ENCODE assay signal across 8 cellular contexts in the genomic region with DNA sequence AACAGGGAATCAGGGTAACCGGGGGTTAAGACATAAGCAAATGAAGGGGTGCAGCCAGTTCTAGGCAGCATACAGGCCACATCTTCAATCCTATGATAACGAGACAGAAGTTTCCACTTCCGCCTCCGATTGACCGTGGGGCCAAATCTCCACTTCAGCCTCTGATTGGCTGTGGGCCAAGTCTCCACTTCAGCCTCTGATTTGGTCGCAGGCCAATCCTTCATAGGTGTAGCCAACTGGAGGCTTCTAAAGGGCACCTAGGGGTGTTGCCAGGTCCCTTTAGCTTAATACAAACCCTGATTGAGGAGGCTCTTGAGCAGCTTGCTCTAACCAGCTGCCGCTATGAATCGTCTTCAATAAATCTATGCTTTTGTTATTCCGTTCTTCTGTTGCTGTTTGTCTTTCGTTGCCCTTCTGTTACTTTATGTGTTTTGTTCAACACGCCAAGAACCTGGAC. TPM values are rescaled to one million over a fixed set of nuclear protein-coding genes. Genes with fewer than 3 reads are reported as not detected.
A peak's percentile ranks its signal among the peaks of the same experiment; 100 is the strongest.
DNase-seq lines count a peak whose midpoint lies in the region; ATAC-seq, FAIRE-seq and TF ChIP-seq lines count a peak whose summit lies in the region.

No MANE protein-coding gene starts in this region.

- ATAC-seq in K562: peak; percentile 58
- no peak for ATAC-seq in activated T-helper 17 cell treated with anti-CD3 and anti-CD28 coated beads, Interleukin-2, amount 50 U/mL, for 72 hours (replicated peaks)

- no peaks in the 10 kb centered on the region for H3K27me3 Mint-ChIP-seq in activated T-helper 17 cell treated with anti-CD3 and anti-CD28 coated beads, Interleukin-2, amount 50 U/mL, for 72 hours

- POLR2A ChIA-PET in K562 (lab: Yijun Ruan, JAX): interaction anchor here (1.1 kb wide), 1 partner anchor 31 kb away, joined by 3 read pairs; no protein-coding TSS in a partner anchor

- no peak overlapping the region for H4K12ac ChIP-seq in trophoblast cell (ENCODE audit: low read depth, low read length)

- CTCF ChIA-PET in K562 (lab: Yijun Ruan, JAX; ENCODE audit: low intra/inter-chr PET ratio): no interaction called here

- no peak for TF ChIP-seq EP300 in K562 (IDR thresholded peaks at IDR 0.05; ENCODE audit: low read length)

- FAIRE-seq in K562 (lab: Jason Lieb, UNC): peak; percentile 89

- H3K4me1 ChIP-seq in K562 (replicated peaks in 1 of 2; ENCODE audit: control insufficient read depth in 2 of 2, insufficient read depth in 2 of 2, low read length in 2 of 2): peaks cover 13% of the 10 kb centered on the region in 2 experiments; a peak in 3 of 5 replicates
- peaks cover 7 to 10% of the 10 kb centered on the region in 2 experiments for H3K4me1 ChIP-seq in trophoblast cell (ENCODE audit: control insufficient read depth in 1 of 2, insufficient read depth in 2 of 2, low read length in 2 of 2)
- peaks cover 0 to 38% (median 22%) of the 10 kb centered on the region in 6 donors for H3K4me1 ChIP-seq in spleen

- no peak overlapping the region for H3K4ac ChIP-seq in trophoblast cell (ENCODE audit: low read depth, low read length)

- no peaks in the 10 kb centered on the region for H4K20me1 ChIP-seq in K562 (replicated peaks; ENCODE audit: control insufficient read depth, insufficient read depth, low read length)

- H3K9me3 ChIP-seq in K562 (replicated peaks; ENCODE audit: control insufficient read depth, insufficient read depth, low read depth, low read length) (no peaks in the 10 kb centered on the region), trophoblast cell (ENCODE audit: insufficient read depth, low read depth, low read length) (no peaks in the 10 kb centered on the region), spleen (no peaks in the 10 kb centered on the region)

- intact Hi-C loops in K562 (cut with micrococcal nuclease): no loop called here
- intact Hi-C loops in spleen (cut with DNase I; ENCODE audit: low total_unique reads): loop anchor here (10.0 kb wide), 1 partner anchor 75 kb away; the partner anchor contains the start of gene SPAG4

- no peaks in the 10 kb centered on the region for H3K9me3 Mint-ChIP-seq in activated T-helper 17 cell treated with anti-CD3 and anti-CD28 coated beads, Interleukin-2, amount 50 U/mL, for 72 hours

- peak; percentile 28 for DNase-seq in stimulated activated CD4-positive, alpha-beta T cell treated with anti-CD3 and anti-CD28 coated beads, Interleukin-15, amount 100 ng/mL, for 24 hours
- no peak for DNase-seq in stimulated activated CD4-positive, alpha-beta T cell treated with anti-CD3 and anti-CD28 coated beads, Interleukin-4, amount 100 ng/mL, for 1 hour
- DNase-seq in NCI-H2107 (lab: John Stamatoyannopoulos, UW) (peak; percentile 85), K562 (ENCODE audit: extremely low read depth in 1 of 4, low spot score in 3 of 4) (peak in 2 of 4 experiments; percentile 46 to 85), trophoblast cell (peak; percentile 88 to 96), spleen (no peak)
- no peak for DNase-seq in central memory CD4-positive, alpha-beta T cell

- no peaks in the 10 kb centered on the region for H3K9me1 ChIP-seq in K562 (ENCODE audit: control insufficient read depth, insufficient read depth, low read length)

- H3K18ac ChIP-seq in trophoblast cell (ENCODE audit: low read length): no peak overlapping the region

- H3K27me3 ChIP-seq in K562 (ENCODE audit: control insufficient read depth in 2 of 2, insufficient read depth in 2 of 2, low read length in 2 of 2) (no peaks in the 10 kb centered on the region), trophoblast cell (ENCODE audit: insufficient read depth, low read length) (no peaks in the 10 kb centered on the region), spleen (replicated peaks in 1 of 7) (no peaks in the 10 kb centered on the region)

- peaks cover 6% of the 10 kb centered on the region for H3K79me1 ChIP-seq in trophoblast cell (ENCODE audit: low read length)

- H3K9ac ChIP-seq in K562 (ENCODE audit: insufficient read depth in 1 of 2, low read depth in 2 of 2, low read length in 2 of 2) (no peak overlapping the region), trophoblast cell (ENCODE audit: low read length) (peak overlapping the region; percentile 87)

- no peak overlapping the region for H2AK5ac ChIP-seq in trophoblast cell (ENCODE audit: low read length)

- H3K27ac ChIP-seq in K562 (ENCODE audit: extremely low read depth, low read depth, low read length) (no peak overlapping the region), trophoblast cell (ENCODE audit: low read depth, low read length) (no peak overlapping the region), spleen (no peak overlapping the region)

- peak overlapping the region; percentile 72 for H4K8ac ChIP-seq in trophoblast cell (ENCODE audit: low read depth, low read length)

- H4K91ac ChIP-seq in trophoblast cell (ENCODE audit: low read depth, low read length): no peak overlapping the region

- TF ChIP-seq POLR2A in K562 (conservative IDR thresholded peaks at IDR 0.05) (no peak; the same call in 1 of the 2 replicates), spleen (IDR thresholded peaks at IDR 0.05) (no peak)

- H3K14ac ChIP-seq in trophoblast cell (ENCODE audit: low read length): no peak overlapping the region

- no peak for TF ChIP-seq CTCF in K562 (IDR thresholded peaks at IDR 0.05 in 2 of 3, conservative IDR thresholded peaks at IDR 0.05 in 1 of 3; ENCODE audit: insufficient read depth in 2 of 3, low read depth in 1 of 3, low read length in 3 of 3)
- no peak for TF ChIP-seq CTCF in spleen (IDR thresholded peaks at IDR 0.05 in 8 of 11, conservative IDR thresholded peaks at IDR 0.05 in 3 of 11)

- no TSS peak for BruUV-seq in K562 (replicated peaks; lab: Mats Ljungman, UMichigan)

- no peak overlapping the region for H3K4me3 ChIP-seq in K562
- peak overlapping the region; percentile 64 for H3K4me3 ChIP-seq in trophoblast cell (ENCODE audit: low read depth, low read length)
- H3K4me3 ChIP-seq in spleen: no peak overlapping the region

- peak overlapping the region; percentile 73 for H2AFZ ChIP-seq in K562 (ENCODE audit: low read depth, low read length)
- peak overlapping the region; percentile 50 for H2AFZ ChIP-seq in trophoblast cell (ENCODE audit: insufficient read depth, low read length, poor library complexity)

- peak overlapping the region; percentile 38; the same call in 1 of the 2 replicates for H3K4me2 ChIP-seq in K562 (ENCODE audit: insufficient read depth, low read length)
- H3K4me2 ChIP-seq in trophoblast cell (ENCODE audit: low read length): peak overlapping the region; percentile 75

- no peak overlapping the region for H3K4me3 Mint-ChIP-seq in activated T-helper 17 cell treated with anti-CD3 and anti-CD28 coated beads, Interleukin-2, amount 50 U/mL, for 72 hours

- H3K23ac ChIP-seq in trophoblast cell (ENCODE audit: low read length): no peak overlapping the region

- no peaks in the 10 kb centered on the region for H3K4me1 Mint-ChIP-seq in activated T-helper 17 cell treated with anti-CD3 and anti-CD28 coated beads, Interleukin-2, amount 50 U/mL, for 72 hours

- no peak overlapping the region for H2BK12ac ChIP-seq in trophoblast cell (ENCODE audit: low read length)

- no peak for TF ChIP-seq RAD21 in K562 (CRISPR knock-in tag; conservative IDR thresholded peaks at IDR 0.05 in 1 of 2, IDR thresholded peaks at IDR 0.05 in 1 of 2)

- WGBS in K562 (ENCODE audit: insufficient coverage, low coverage, missing lambda C conversion rate): 35% methylated on average over 11 of the region's 11 CpGs
- WGBS in trophoblast cell (ENCODE audit: extremely low coverage, insufficient coverage, insufficient read length): no CpG with 5 or more reads among the region's 11 CpGs
- 52 to 66% (median 62%) methylated on average over 11 of the region's 11 CpGs for WGBS in spleen, 5 donors

- H3K27ac Mint-ChIP-seq in activated T-helper 17 cell treated with anti-CD3 and anti-CD28 coated beads, Interleukin-2, amount 50 U/mL, for 72 hours: no peak overlapping the region

- in situ Hi-C loops in K562 (cut with MboI): no loop called here

- H3K36me3 ChIP-seq in K562 (ENCODE audit: control insufficient read depth, insufficient read depth, low read length) (peaks cover 17% of the 10 kb centered on the region), trophoblast cell (ENCODE audit: control insufficient read depth in 1 of 2, insufficient read depth in 2 of 2, low read length in 2 of 2) (peaks cover 4 to 7% of the 10 kb centered on the region in 2 experiments), spleen (peaks cover 0 to 16% (median 3%) of the 10 kb centered on the region in 6 donors)

- peaks cover 12% of the 10 kb centered on the region for H3K79me2 ChIP-seq in K562 (ENCODE audit: control insufficient read depth, insufficient read depth, low read length)
- peaks cover 5% of the 10 kb centered on the region for H3K79me2 ChIP-seq in trophoblast cell (ENCODE audit: control insufficient read depth, insufficient read depth, low read length, poor library complexity)

- H3K36me3 Mint-ChIP-seq in activated T-helper 17 cell treated with anti-CD3 and anti-CD28 coated beads, Interleukin-2, amount 50 U/mL, for 72 hours (ENCODE audit: low read depth): peaks cover 16% of the 10 kb centered on the region

- H2BK5ac ChIP-seq in trophoblast cell (ENCODE audit: low read depth, low read length, poor library complexity): no peak overlapping the region

- H2BK120ac ChIP-seq in trophoblast cell (ENCODE audit: insufficient read depth, low read length, poor library complexity): no peak overlapping the region

RNA-seq across cellular contexts. Expression of gene ERGIC3, which starts 2.1 kb away (rescaled TPM):
- 211 and 424 TPM in 2 replicates for total RNA-seq in K562 (2011; cell fraction: chromatin; rRNA removed; ENCODE audit: low replicate concordance)
- 454 and 514 TPM in 2 replicates for total RNA-seq in K562 (2011; cell fraction: nucleolus; rRNA removed)
- total RNA-seq in K562 (2011; cell fraction: nucleoplasm; rRNA removed): 377 and 412 TPM in 2 replicates
- total RNA-seq in K562 (2014; rRNA removed): 121 and 137 TPM in 2 replicates
- 117 and 147 TPM in 2 replicates for total RNA-seq in K562 (2014; rRNA removed; fragmentation: Illumina TruSeq; extraction: Trizol)
- total RNA-seq in K562 (2015; rRNA removed; fragmentation: Illumina TruSeq; extraction: Trizol): 155 and 160 TPM in 2 replicates
- total RNA-seq in K562 (2021): 176 and 184 TPM in 2 replicates
- polyA plus RNA-seq in K562 (2011; rRNA removed): 261 and 327 TPM in 2 replicates
- polyA plus RNA-seq in K562 (2011; cell fraction: cytosol; rRNA removed): 343 and 366 TPM in 2 replicates
- polyA plus RNA-seq in K562 (2011; cell fraction: nucleus; rRNA removed): 397 and 401 TPM in 2 replicates
- 276 and 358 TPM in 2 replicates for polyA plus RNA-seq in K562 (2012)
- 201 and 212 TPM in 2 replicates for polyA plus RNA-seq in K562 (2014; fragmentation: Illumina TruSeq; extraction: Trizol)
- polyA plus RNA-seq in K562 (2014; fragmentation: Nextera tagmentation; extraction: Ambion mirVana): 100 to 1,000 TPM; 243 to 278 TPM
- polyA plus RNA-seq in K562 (2014; rRNA removed): 153 TPM in 2 replicates
- 239 and 263 TPM in 2 replicates for polyA minus RNA-seq in K562 (2011; rRNA and poly(A)+ RNA removed)
- polyA minus RNA-seq in K562 (2011; cell fraction: cytosol; rRNA and poly(A)+ RNA removed): 86.8 and 91.6 TPM in 2 replicates
- 43.9 and 62.1 TPM in 2 replicates for polyA minus RNA-seq in K562 (2011; cell fraction: nucleus; rRNA and poly(A)+ RNA removed)
- 162 and 167 TPM in 2 replicates for polyA plus RNA-seq in trophoblast cell (2013)
- 100 to 1,000 TPM; 133 to 142 TPM for total RNA-seq in activated T-helper 17 cell treated with anti-CD3 and anti-CD28 coated beads, Interleukin-2, amount 50 U/mL, for 72 hours
- total RNA-seq in spleen: 100 to 1,000 TPM; 127 to 179 (median 149) TPM
- 100 to 1,000 TPM; 134 to 179 (median 145) TPM for polyA plus RNA-seq in spleen

RNA-seq across cellular contexts. Expression of gene C20orf173, which starts 10.3 kb away (rescaled TPM):
- total RNA-seq in K562 (2011; cell fraction: chromatin; rRNA removed; ENCODE audit: low replicate concordance): not detected in 2 replicates
- not detected in 2 replicates for total RNA-seq in K562 (2011; cell fraction: nucleolus; rRNA removed)
- not detected in 2 replicates for total RNA-seq in K562 (2011; cell fraction: nucleoplasm; rRNA removed)
- total RNA-seq in K562 (2014; rRNA removed) (not detected in 2 replicates), K562 (2014; rRNA removed; fragmentation: Illumina TruSeq; extraction: Trizol) (not detected in 2 replicates), K562 (2015; rRNA removed; fragmentation: Illumina TruSeq; extraction: Trizol) (not detected in 2 replicates), K562 (2021) (not detected in 2 replicates), spleen (not detected)
- polyA plus RNA-seq in K562 (2011; rRNA removed) (not detected in 2 replicates), K562 (2014; fragmentation: Illumina TruSeq; extraction: Trizol) (not detected in 2 replicates), K562 (2014; fragmentation: Nextera tagmentation; extraction: Ambion mirVana) (not detected), K562 (2014; rRNA removed) (not detected in 2 replicates), spleen (not detected)
- not detected in 2 replicates for polyA plus RNA-seq in K562 (2011; cell fraction: cytosol; rRNA removed)
- not detected in 2 replicates for polyA plus RNA-seq in K562 (2011; cell fraction: nucleus; rRNA removed)
- not detected in 2 replicates for polyA plus RNA-seq in K562 (2012)
- not detected in 2 replicates for polyA minus RNA-seq in K562 (2011; rRNA and poly(A)+ RNA removed)
- polyA minus RNA-seq in K562 (2011; cell fraction: cytosol; rRNA and poly(A)+ RNA removed): not detected in 2 replicates
- polyA minus RNA-seq in K562 (2011; cell fraction: nucleus; rRNA and poly(A)+ RNA removed): not detected in 2 replicates
- not detected in 2 replicates for polyA plus RNA-seq in trophoblast cell (2013)
- not detected for total RNA-seq in activated T-helper 17 cell treated with anti-CD3 and anti-CD28 coated beads, Interleukin-2, amount 50 U/mL, for 72 hours

Comparison
In these comparisons a context has a peak if more than half of its experiments do, and no peak if none do; other contexts are left out.
1. DNase-seq: peak in stimulated activated CD4-positive, alpha-beta T cell treated with anti-CD3 and anti-CD28 coated beads, Interleukin-15, amount 100 ng/mL, for 24 hours (single experiment), NCI-H2107 (single experiment) and trophoblast cell (2 of 2); none in stimulated activated CD4-positive, alpha-beta T cell treated with anti-CD3 and anti-CD28 coated beads, Interleukin-4, amount 100 ng/mL, for 1 hour (single experiment), spleen (single experiment) and central memory CD4-positive, alpha-beta T cell (single experiment).